23 cellular contexts compared by ENCODE assay signal in genomic region chr3:196938124-196938523, GRCh38. TPM values are rescaled to one million over a fixed set of nuclear protein-coding genes. Genes with fewer than 3 reads are reported as not detected.
A peak's percentile ranks its signal among the peaks of the same experiment; 100 is the strongest.
DNase-seq lines count a peak whose midpoint lies in the region; ATAC-seq, FAIRE-seq and TF ChIP-seq lines count a peak whose summit lies in the region.
"Had no signal": no experiment of that assay in that cellular context is flagged by ENCODE, and none has a peak within 500 bp of the region (broad histone marks: within the 10 kb centered on the region; RNA-seq: fewer than 3 reads in every experiment).

No MANE protein-coding gene starts in this region.

- H3K9ac ChIP-seq in HepG2 (ENCODE audit: insufficient read depth, low read depth, low read length): no peak overlapping the region
- no peak overlapping the region for H3K9ac ChIP-seq in SK-N-MC (ENCODE audit: insufficient read length)

- FAIRE-seq in HepG2 (lab: Jason Lieb, UNC): no peak
- FAIRE-seq: colon, G401.6, H1 had no signal

- CTCF ChIA-PET in HepG2 (lab: Yijun Ruan, JAX; ENCODE audit: low intra/inter-chr PET ratio, low total read pairs): no interaction called here

- H3K4me1 ChIP-seq in HepG2 (ENCODE audit: insufficient read depth, low read length) (peaks cover 40% of the 10 kb centered on the region), right lobe of liver (peaks cover 0 to 15% (median 4%) of the 10 kb centered on the region in 4 donors)

- H3K4me1 Mint-ChIP-seq in stimulated activated naive B cell treated with anti-CD40 and anti-IgM and Interleukin-4, amounts not matched to agents 10 μg/mL and 1 μg/mL and 100 μg/mL, for 72 hours: peaks cover 23 to 35% of the 10 kb centered on the region in 2 donors
- H3K4me1 Mint-ChIP-seq in stimulated activated memory B cell treated with anti-CD40 and anti-IgM and Interleukin-4, amounts not matched to agents 10 μg/mL and 1 μg/mL and 100 μg/mL, for 72 hours: peaks cover 37% of the 10 kb centered on the region

- TF ChIP-seq POLR2A in HepG2 (IDR thresholded peaks at IDR 0.05; ENCODE audit: insufficient read depth in 1 of 2, low read depth in 2 of 2, low read length in 2 of 2): no peak
- no peak for TF ChIP-seq POLR2A in right lobe of liver (IDR thresholded peaks at IDR 0.05)

- peaks cover 42% of the 10 kb centered on the region for H3K79me2 ChIP-seq in HepG2 (ENCODE audit: insufficient read depth, low read length)

- peak overlapping the region; percentile 56 for H3K27ac Mint-ChIP-seq in stimulated activated naive B cell treated with anti-CD40 and anti-IgM and Interleukin-4, amounts not matched to agents 10 μg/mL and 1 μg/mL and 100 μg/mL, for 72 hours
- H3K27ac Mint-ChIP-seq in stimulated activated memory B cell treated with anti-CD40 and anti-IgM and Interleukin-4, amounts not matched to agents 10 μg/mL and 1 μg/mL and 100 μg/mL, for 72 hours: no peak overlapping the region
- H3K27ac Mint-ChIP-seq: T-helper 2 cell treated with Interferon-gamma antibody and Interleukin-4, amounts not matched to agents 5 μg/mL and 100 μg/mL, for 36 hours had no signal

- H3K9me3 ChIP-seq in HepG2 (ENCODE audit: low read length): no peaks in the 10 kb centered on the region
- H3K9me3 ChIP-seq in right lobe of liver: no peaks in the 10 kb centered on the region
- H3K9me3 ChIP-seq in SK-N-MC (ENCODE audit: low read depth, low read length): no peaks in the 10 kb centered on the region
- H3K9me3 ChIP-seq: adrenal gland, breast epithelium, vagina had no signal

- H4K20me1 ChIP-seq in HepG2 (ENCODE audit: insufficient read depth, low read length): no peaks in the 10 kb centered on the region

- no peak for ATAC-seq in HepG2
- no peak for ATAC-seq in right lobe of liver
- no peak for ATAC-seq in stimulated activated naive B cell treated with anti-CD40 and anti-IgM and Interleukin-4, amounts not matched to agents 10 μg/mL and 1 μg/mL and 100 μg/mL, for 72 hours (replicated peaks)
- no peak for ATAC-seq in left cardiac atrium
- ATAC-seq in stimulated activated memory B cell treated with anti-CD40 and anti-IgM and Interleukin-4, amounts not matched to agents 10 μg/mL and 1 μg/mL and 100 μg/mL, for 72 hours: no peak
- ATAC-seq: effector memory CD8-positive, alpha-beta T cell; naive thymus-derived CD8-positive, alpha-beta T cell; SK-N-SH treated with all-trans-retinoic acid at 6 μM for 48 hours had no signal

- no peak overlapping the region for H3K4me3 Mint-ChIP-seq in stimulated activated naive B cell treated with anti-CD40 and anti-IgM and Interleukin-4, amounts not matched to agents 10 μg/mL and 1 μg/mL and 100 μg/mL, for 72 hours
- no peak overlapping the region for H3K4me3 Mint-ChIP-seq in stimulated activated memory B cell treated with anti-CD40 and anti-IgM and Interleukin-4, amounts not matched to agents 10 μg/mL and 1 μg/mL and 100 μg/mL, for 72 hours
- H3K4me3 Mint-ChIP-seq: effector memory CD8-positive, alpha-beta T cell; T-helper 2 cell treated with Interferon-gamma antibody and Interleukin-4, amounts not matched to agents 5 μg/mL and 100 μg/mL, for 36 hours had no signal

- no peak for DNase-seq in HepG2 (ENCODE audit: low spot score)
- no peak for DNase-seq in right lobe of liver
- no peak for DNase-seq in SK-N-MC (ENCODE audit: low read depth, low spot score)
- DNase-seq in fibroblast of gingiva (ENCODE audit: low read depth): peak; percentile 40
- DNase-seq in stimulated activated naive B cell treated with anti-CD40 and anti-IgM and Interleukin-4, amounts not matched to agents 10 μg/mL and 1 μg/mL and 100 μg/mL, for 72 hours: no peak
- DNase-seq in left cardiac atrium: no peak
- DNase-seq in NOMO-1 (lab: John Stamatoyannopoulos, UW; ENCODE audit: unreplicated experiment in 2 of 2): no peak
- DNase-seq: activated CD4-positive, alpha-beta T cell treated with anti-CD3 and anti-CD28 coated beads, Interleukin-2, amount 50 U/mL, for 48 hours; adrenal gland; CD4-positive, CD25-positive, alpha-beta regulatory T cell; effector memory CD8-positive, alpha-beta T cell; mesendoderm; naive thymus-derived CD8-positive, alpha-beta T cell; WERI-Rb-1 had no signal

- no peaks in the 10 kb centered on the region for H3K9me3 Mint-ChIP-seq in stimulated activated naive B cell treated with anti-CD40 and anti-IgM and Interleukin-4, amounts not matched to agents 10 μg/mL and 1 μg/mL and 100 μg/mL, for 72 hours
- no peaks in the 10 kb centered on the region for H3K9me3 Mint-ChIP-seq in stimulated activated memory B cell treated with anti-CD40 and anti-IgM and Interleukin-4, amounts not matched to agents 10 μg/mL and 1 μg/mL and 100 μg/mL, for 72 hours
- H3K9me3 Mint-ChIP-seq: CD4-positive, CD25-positive, alpha-beta regulatory T cell; effector memory CD8-positive, alpha-beta T cell; T-helper 2 cell treated with Interferon-gamma antibody and Interleukin-4, amounts not matched to agents 5 μg/mL and 100 μg/mL, for 36 hours had no signal

- no peak overlapping the region for H3K4me3 ChIP-seq in HepG2 (replicated peaks in 1 of 3; ENCODE audit: insufficient read depth in 1 of 3, low read depth in 2 of 3, low read length in 3 of 3)
- no peak overlapping the region for H3K4me3 ChIP-seq in right lobe of liver
- no peak overlapping the region for H3K4me3 ChIP-seq in SK-N-MC
- H3K4me3 ChIP-seq: adrenal gland, breast epithelium, vagina had no signal

- H3K36me3 ChIP-seq in HepG2 (replicated peaks in 1 of 2; ENCODE audit: control insufficient read depth in 1 of 2, insufficient read depth in 2 of 2, low read length in 2 of 2) (peaks cover 13 to 51% of the 10 kb centered on the region in 2 experiments), right lobe of liver (peaks cover 0 to 65% (median 34%) of the 10 kb centered on the region in 4 donors), SK-N-MC (ENCODE audit: insufficient read depth, low read length) (peaks cover 71% of the 10 kb centered on the region)

- in situ Hi-C loops in HepG2 (cut with HindIII; ENCODE audit: extremely low pct_ligation_motif_present, low pct_unique_long_range_greater_than_20kb): no loop called here

- POLR2A ChIA-PET in HepG2 (lab: Yijun Ruan, JAX): no interaction called here

- peaks cover 31 to 65% of the 10 kb centered on the region in 2 donors for H3K36me3 Mint-ChIP-seq in stimulated activated naive B cell treated with anti-CD40 and anti-IgM and Interleukin-4, amounts not matched to agents 10 μg/mL and 1 μg/mL and 100 μg/mL, for 72 hours
- H3K36me3 Mint-ChIP-seq in stimulated activated memory B cell treated with anti-CD40 and anti-IgM and Interleukin-4, amounts not matched to agents 10 μg/mL and 1 μg/mL and 100 μg/mL, for 72 hours: peaks cover 59% of the 10 kb centered on the region

- no peak overlapping the region for H3K4me2 ChIP-seq in HepG2 (ENCODE audit: low read depth, low read length)

- H3K27me3 Mint-ChIP-seq in stimulated activated naive B cell treated with anti-CD40 and anti-IgM and Interleukin-4, amounts not matched to agents 10 μg/mL and 1 μg/mL and 100 μg/mL, for 72 hours: no peaks in the 10 kb centered on the region
- H3K27me3 Mint-ChIP-seq in stimulated activated memory B cell treated with anti-CD40 and anti-IgM and Interleukin-4, amounts not matched to agents 10 μg/mL and 1 μg/mL and 100 μg/mL, for 72 hours: no peaks in the 10 kb centered on the region
- H3K27me3 Mint-ChIP-seq: effector memory CD8-positive, alpha-beta T cell had no signal

- 100% methylated on average over 2 of the region's 2 CpGs for WGBS in HepG2 (ENCODE audit: low lambda C conversion rate)
- WGBS in right lobe of liver (ENCODE audit: insufficient coverage, low coverage, low lambda C conversion rate, missing lambda C conversion rate): 93% methylated on average over 2 of the region's 2 CpGs

- no peak for TF ChIP-seq RAD21 in HepG2 (CRISPR knock-in tag; IDR thresholded peaks at IDR 0.05)

- TF ChIP-seq CTCF in HepG2 (CRISPR knock-in tag; IDR thresholded peaks at IDR 0.05) (no peak), right lobe of liver (IDR thresholded peaks at IDR 0.05) (no peak)

- H3K27ac ChIP-seq in HepG2 (ENCODE audit: extremely low read length, insufficient read depth, low read length): peak overlapping the region; percentile 38
- H3K27ac ChIP-seq in right lobe of liver: no peak overlapping the region
- peak overlapping the region; percentile 38 for H3K27ac ChIP-seq in SK-N-MC
- H3K27ac ChIP-seq: adrenal gland, breast epithelium, RWPE1, vagina, WERI-Rb-1 had no signal

- TF ChIP-seq EP300 in HepG2 (IDR thresholded peaks at IDR 0.05; ENCODE audit: low read depth in 2 of 2, low read length in 2 of 2): no peak
- no peak for TF ChIP-seq EP300 in HepG2 (CRISPR knock-in tag; IDR thresholded peaks at IDR 0.05; ENCODE audit: borderline replicate concordance)

- H3K27me3 ChIP-seq in HepG2 (ENCODE audit: control insufficient read depth in 1 of 2, insufficient read depth in 2 of 2, low read length in 2 of 2): peaks cover 0 to 1% of the 10 kb centered on the region in 2 experiments; a peak in 2 of 5 replicates
- H3K27me3 ChIP-seq in right lobe of liver: no peaks in the 10 kb centered on the region
- H3K27me3 ChIP-seq: adrenal gland, breast epithelium, vagina had no signal

- intact Hi-C loops in HepG2 (cut with micrococcal nuclease; ENCODE audit: unreplicated experiment): no loop called here
- intact Hi-C loops in right lobe of liver (cut with DNase I): no loop called here
- intact Hi-C loops in left cardiac atrium (cut with DNase I): no loop called here

- no TSS peak for BruUV-seq in HepG2 (replicated peaks; lab: Mats Ljungman, UMichigan)

- H2AFZ ChIP-seq in HepG2 (ENCODE audit: low read length): no peak overlapping the region

RNA-seq across cellular contexts. Expression of gene NCBP2, which starts 4.2 kb away (rescaled TPM):
- 58.7 and 69.2 TPM in 2 replicates for total RNA-seq in HepG2 (2016; rRNA removed; fragmentation: Illumina TruSeq; extraction: Trizol)
- 14.8 and 15.0 TPM in 2 replicates for total RNA-seq in HepG2 (2016; cell fraction: cytosol; rRNA removed; fragmentation: Illumina TruSeq; extraction: Trizol; ENCODE audit: low read depth)
- 59.9 and 75.2 TPM in 2 replicates for total RNA-seq in HepG2 (2016; cell fraction: insoluble cytoplasmic fraction; rRNA removed; fragmentation: Illumina TruSeq; extraction: Trizol)
- 28.9 and 32.1 TPM in 2 replicates for total RNA-seq in HepG2 (2016; cell fraction: membrane; rRNA removed; fragmentation: Illumina TruSeq; extraction: Trizol)
- 32.0 and 37.9 TPM in 2 replicates for total RNA-seq in HepG2 (2016; cell fraction: nucleus; rRNA removed; fragmentation: Illumina TruSeq; extraction: Trizol)
- 78.5 and 95.5 TPM in 2 replicates for polyA plus RNA-seq in HepG2 (2011; rRNA removed)
- polyA plus RNA-seq in HepG2 (2011; cell fraction: cytosol; rRNA removed): 55.6 and 71.5 TPM in 2 replicates
- polyA plus RNA-seq in HepG2 (2011; cell fraction: nucleus; rRNA removed): 68.9 and 76.8 TPM in 2 replicates
- 143 and 171 TPM in 2 replicates for polyA plus RNA-seq in HepG2 (2012)
- polyA plus RNA-seq in HepG2 (2016; cell fraction: cytosol; fragmentation: Illumina TruSeq; extraction: Trizol; ENCODE audit: low read depth): 10.8 and 12.4 TPM in 2 replicates
- polyA plus RNA-seq in HepG2 (2016; cell fraction: insoluble cytoplasmic fraction; fragmentation: Illumina TruSeq; extraction: Trizol; ENCODE audit: low read depth): 79.7 and 83.7 TPM in 2 replicates
- polyA plus RNA-seq in HepG2 (2016; cell fraction: membrane; fragmentation: Illumina TruSeq; extraction: Trizol; ENCODE audit: low read depth): 23.3 and 24.5 TPM in 2 replicates
- polyA plus RNA-seq in HepG2 (2016; cell fraction: nucleus; fragmentation: Illumina TruSeq; extraction: Trizol; ENCODE audit: insufficient read depth, low read depth): 76.1 and 83.0 TPM in 2 replicates
- polyA minus RNA-seq in HepG2 (2011; rRNA and poly(A)+ RNA removed; ENCODE audit: low replicate concordance): 20.6 and 28.7 TPM in 2 replicates
- polyA minus RNA-seq in HepG2 (2011; cell fraction: cytosol; rRNA and poly(A)+ RNA removed): 26.5 and 26.6 TPM in 2 replicates
- 50.9 and 51.7 TPM in 2 replicates for polyA minus RNA-seq in HepG2 (2011; cell fraction: nucleus; rRNA and poly(A)+ RNA removed)
- total RNA-seq in right lobe of liver: 10 to 100 TPM; 12.9 to 24.6 (median 19.1) TPM
- 10 to 100 TPM; 33.6 to 41.0 TPM for total RNA-seq in left cardiac atrium

RNA-seq across cellular contexts. Expression of gene PIGZ, which starts 30.5 kb away (rescaled TPM):
- total RNA-seq in HepG2 (2016; rRNA removed; fragmentation: Illumina TruSeq; extraction: Trizol) (2.2 and 4.7 TPM in 2 replicates), right lobe of liver (1 to 10 TPM; 1.2 to 2.8 (median 2.4) TPM), left cardiac atrium (1 to 10 TPM; 4.5 to 4.7 TPM)
- total RNA-seq in HepG2 (2016; cell fraction: cytosol; rRNA removed; fragmentation: Illumina TruSeq; extraction: Trizol; ENCODE audit: low read depth): 4.8 and 7.9 TPM in 2 replicates
- 1.9 and 4.8 TPM in 2 replicates for total RNA-seq in HepG2 (2016; cell fraction: insoluble cytoplasmic fraction; rRNA removed; fragmentation: Illumina TruSeq; extraction: Trizol)
- total RNA-seq in HepG2 (2016; cell fraction: membrane; rRNA removed; fragmentation: Illumina TruSeq; extraction: Trizol): 3.9 and 5.7 TPM in 2 replicates
- total RNA-seq in HepG2 (2016; cell fraction: nucleus; rRNA removed; fragmentation: Illumina TruSeq; extraction: Trizol): 3.7 and 5.7 TPM in 2 replicates
- polyA plus RNA-seq in HepG2 (2011; rRNA removed): 60.5 and 75.7 TPM in 2 replicates
- polyA plus RNA-seq in HepG2 (2011; cell fraction: cytosol; rRNA removed): 43.3 TPM in 2 replicates
- polyA plus RNA-seq in HepG2 (2011; cell fraction: nucleus; rRNA removed): 156 and 196 TPM in 2 replicates
- 56.2 and 56.6 TPM in 2 replicates for polyA plus RNA-seq in HepG2 (2012)
- 6.6 and 6.7 TPM in 2 replicates for polyA plus RNA-seq in HepG2 (2016; cell fraction: cytosol; fragmentation: Illumina TruSeq; extraction: Trizol; ENCODE audit: low read depth)
- 3.7 and 4.6 TPM in 2 replicates for polyA plus RNA-seq in HepG2 (2016; cell fraction: insoluble cytoplasmic fraction; fragmentation: Illumina TruSeq; extraction: Trizol; ENCODE audit: low read depth)
- polyA plus RNA-seq in HepG2 (2016; cell fraction: membrane; fragmentation: Illumina TruSeq; extraction: Trizol; ENCODE audit: low read depth): 5.4 and 6.6 TPM in 2 replicates
- polyA plus RNA-seq in HepG2 (2016; cell fraction: nucleus; fragmentation: Illumina TruSeq; extraction: Trizol; ENCODE audit: insufficient read depth, low read depth): 16.4 and 17.2 TPM in 2 replicates
- polyA minus RNA-seq in HepG2 (2011; rRNA and poly(A)+ RNA removed; ENCODE audit: low replicate concordance): 0.58 and 57.9 TPM in 2 replicates
- 15.7 and 18.4 TPM in 2 replicates for polyA minus RNA-seq in HepG2 (2011; cell fraction: cytosol; rRNA and poly(A)+ RNA removed)
- 38.0 and 53.5 TPM in 2 replicates for polyA minus RNA-seq in HepG2 (2011; cell fraction: nucleus; rRNA and poly(A)+ RNA removed)
- total RNA-seq: H1 had no signal

Comparison
In these comparisons a context has a peak if more than half of its experiments do, and no peak if none do; other contexts are left out.
1. H3K27ac ChIP-seq: peak in HepG2 (single experiment) and SK-N-MC (single experiment); none in right lobe of liver (0 of 3).